Comparison of ENCODE assay signal across 9 cellular contexts in genomic region chr2:88170472-88170892, GRCh38. TPM values are rescaled to one million over a fixed set of nuclear protein-coding genes. Genes with fewer than 3 reads are reported as not detected.
A peak's percentile ranks its signal among the peaks of the same experiment; 100 is the strongest.
DNase-seq lines count a peak whose midpoint lies in the region; ATAC-seq and TF ChIP-seq lines count a peak whose summit lies in the region.
"Had no signal": no experiment of that assay in that cellular context is flagged by ENCODE, and none has a peak within 500 bp of the region (broad histone marks: within the 10 kb centered on the region; RNA-seq: fewer than 3 reads in every experiment).

No MANE protein-coding gene starts in this region.

- no peaks in the 10 kb centered on the region for H3K4me1 ChIP-seq in SK-N-SH (ENCODE audit: control insufficient read depth in 1 of 2, insufficient read depth in 2 of 2, low read depth in 1 of 2, low read length in 1 of 2)
- no peaks in the 10 kb centered on the region for H3K4me1 ChIP-seq in hepatocyte (ENCODE audit: insufficient read depth)

- H3K79me2 ChIP-seq in SK-N-SH (ENCODE audit: insufficient read depth), result no peaks in the 10 kb centered on the region
- H3K79me2 ChIP-seq in hepatocyte, result no peaks in the 10 kb centered on the region

- peak overlapping the region in 1 of 2 experiments; percentile 27; a peak in 2 of 4 replicates for H3K4me3 ChIP-seq in SK-N-SH (ENCODE audit: low read depth in 2 of 2, low read length in 1 of 2)
- peak overlapping the region; percentile 79 for H3K4me3 ChIP-seq in hepatocyte
- H3K4me3 ChIP-seq in skeletal muscle cell (ENCODE audit: low read depth, low read length), result peak overlapping the region; percentile 54

- H3K27ac ChIP-seq in SK-N-SH (ENCODE audit: low read depth in 2 of 2, low read length in 1 of 2) (no peak overlapping the region), hepatocyte (no peak overlapping the region)

- H4K20me1 ChIP-seq in SK-N-SH (ENCODE audit: insufficient read depth) (no peaks in the 10 kb centered on the region), hepatocyte (ENCODE audit: insufficient read depth, poor library complexity, severe bottlenecking) (no peaks in the 10 kb centered on the region)

- no peak for ATAC-seq in SK-N-SH treated with all-trans-retinoic acid at 6 μM for 48 hours
- ATAC-seq in activated naive CD4-positive, alpha-beta T cell treated with anti-CD3 and anti-CD28 coated beads, Interleukin-2, amount 50 U/mL, for 72 hours, result peak in 1 of 2 donors; percentile 9
- ATAC-seq in HG03095 (IDR thresholded peaks at IDR 0.05; ENCODE audit: unreplicated experiment), result no peak

- TF ChIP-seq EP300 in SK-N-SH (IDR thresholded peaks at IDR 0.05; ENCODE audit: borderline replicate concordance in 1 of 2, low read depth in 1 of 2, low read length in 1 of 2), result no peak

- H3K27me3 ChIP-seq in SK-N-SH (ENCODE audit: insufficient read depth), result no peaks in the 10 kb centered on the region; the same call in 1 of the 2 replicates
- H3K27me3 ChIP-seq in hepatocyte, result no peaks in the 10 kb centered on the region

- peak overlapping the region; percentile 29 to 77 for H3K27ac Mint-ChIP-seq in activated naive CD4-positive, alpha-beta T cell treated with anti-CD3 and anti-CD28 coated beads, Interleukin-2, amount 50 U/mL, for 72 hours

- H3K36me3 ChIP-seq in SK-N-SH (replicated peaks in 1 of 2; ENCODE audit: control insufficient read depth in 1 of 2, insufficient read depth in 2 of 2, low read length in 1 of 2) (no peaks in the 10 kb centered on the region), hepatocyte (replicated peaks; ENCODE audit: insufficient read depth, low read depth) (no peaks in the 10 kb centered on the region)

- peaks cover 0 to 5% of the 10 kb centered on the region in 2 donors for H3K9me3 Mint-ChIP-seq in activated naive CD4-positive, alpha-beta T cell treated with anti-CD3 and anti-CD28 coated beads, Interleukin-2, amount 50 U/mL, for 72 hours

- no peak for TF ChIP-seq RAD21 in SK-N-SH (IDR thresholded peaks at IDR 0.05; ENCODE audit: low read length)

- H3K9me2 ChIP-seq in SK-N-SH, result no peaks in the 10 kb centered on the region
- no peaks in the 10 kb centered on the region for H3K9me2 ChIP-seq in hepatocyte (replicated peaks; ENCODE audit: insufficient read depth)

- no peaks in the 10 kb centered on the region for H3K9me3 ChIP-seq in SK-N-SH
- H3K9me3 ChIP-seq in hepatocyte (ENCODE audit: low read depth), result no peaks in the 10 kb centered on the region

- DNase-seq in SK-N-SH (peak; percentile 39), hepatocyte (ENCODE audit: low spot score) (peak; percentile 44), skeletal muscle cell (ENCODE audit: low read depth) (no peak), NCI-H748 treated with DMSO at 0.1 percent for 48 hours (lab: John Stamatoyannopoulos, UW) (no peak), RPMI8226 (no peak)
- DNase-seq in activated naive CD4-positive, alpha-beta T cell treated with anti-CD3 and anti-CD28 coated beads, Interleukin-2, amount 50 U/mL, for 72 hours (ENCODE audit: low spot score in 2 of 2), result no peak

- no peak for TF ChIP-seq CTCF in SK-N-SH (IDR thresholded peaks at IDR 0.05)
- TF ChIP-seq CTCF in hepatocyte (IDR thresholded peaks at IDR 0.05; ENCODE audit: poor library complexity), result no peak

- H3F3A ChIP-seq in SK-N-SH (replicated peaks; ENCODE audit: insufficient read depth), result no peaks in the 10 kb centered on the region

- 48% methylated on average over 33 of the region's 37 CpGs for WGBS in SK-N-SH (ENCODE audit: low lambda C conversion rate)
- 26% methylated on average over 33 of the region's 37 CpGs for WGBS in hepatocyte (ENCODE audit: low lambda C conversion rate, missing lambda C conversion rate)

- POLR2A ChIA-PET in SK-N-SH (lab: Yijun Ruan, JAX), result no interaction called here

- H3K4me2 ChIP-seq in SK-N-SH (no peak overlapping the region), hepatocyte (peak overlapping the region; percentile 91)

- H2AFZ ChIP-seq in SK-N-SH (ENCODE audit: low read depth) (no peak overlapping the region), hepatocyte (peak overlapping the region; percentile 99)

- no peak overlapping the region for H3K9ac ChIP-seq in SK-N-SH

- peaks cover 0 to 7% of the 10 kb centered on the region in 2 donors for H3K36me3 Mint-ChIP-seq in activated naive CD4-positive, alpha-beta T cell treated with anti-CD3 and anti-CD28 coated beads, Interleukin-2, amount 50 U/mL, for 72 hours

- CTCF ChIA-PET in SK-N-SH (lab: Yijun Ruan, JAX), result interaction anchor here (1.5 to 3.0 kb wide), 3 partner anchors 11 to 284 kb away, joined by 6 to 12 read pairs (median 8); no protein-coding TSS in a partner anchor

TF ChIP-seq in SK-N-SH, 30 proteins besides CTCF, POLR2A, EP300 and RAD21:
- TF ChIP-seq MXI1 (IDR thresholded peaks at IDR 0.05; ENCODE audit: low read depth, low read length) (no peak), FOXJ3 (CRISPR knock-in tag; IDR thresholded peaks at IDR 0.05) (no peak), NRF1 (IDR thresholded peaks at IDR 0.05; ENCODE audit: low read depth, low read length) (no peak), EZH2phosphoT487 (IDR thresholded peaks at IDR 0.05; ENCODE audit: borderline replicate concordance, low read depth) (no peak), YY1 (IDR thresholded peaks at IDR 0.05; ENCODE audit: low read depth) (no peak)

TF ChIP-seq in SK-N-SH treated with all-trans-retinoic acid at 6 μM for 48 hours, 23 proteins besides CTCF, POLR2A, EP300 and RAD21:
- TF ChIP-seq TCF4 (CRISPR knock-in tag; IDR thresholded peaks at IDR 0.05; ENCODE audit: borderline replicate concordance) (no peak), ARNTL (CRISPR knock-in tag; IDR thresholded peaks at IDR 0.05; ENCODE audit: borderline replicate concordance, low read depth) (no peak), PATZ1 (CRISPR knock-in tag; IDR thresholded peaks at IDR 0.05; ENCODE audit: borderline replicate concordance) (no peak), ZNF70 (CRISPR knock-in tag; IDR thresholded peaks at IDR 0.05) (no peak), ZC3H10 (CRISPR knock-in tag; IDR thresholded peaks at IDR 0.05) (no peak)

RNA-seq across cellular contexts. Expression of gene THNSL2, which starts 0.3 kb away (rescaled TPM):
- not detected in 2 replicates for polyA plus RNA-seq in SK-N-SH (2012; rRNA removed)
- polyA plus RNA-seq in SK-N-SH (2012; cell fraction: cytosol; rRNA removed), result not detected in 2 replicates
- 0.05 and 0.13 TPM in 2 replicates for polyA plus RNA-seq in SK-N-SH (2012; cell fraction: nucleus; rRNA removed)
- total RNA-seq in activated naive CD4-positive, alpha-beta T cell treated with anti-CD3 and anti-CD28 coated beads, Interleukin-2, amount 50 U/mL, for 72 hours, result 1 to 10 TPM; 1.1 to 1.4 TPM
- 4.8 and 7.1 TPM in 2 replicates for total RNA-seq in hepatocyte
- 3.7 and 7.1 TPM in 2 replicates for polyA plus RNA-seq in hepatocyte

RNA-seq across cellular contexts. Expression of gene FABP1, which starts 42.6 kb away (rescaled TPM):
- polyA plus RNA-seq in SK-N-SH (2012; rRNA removed), result not detected in 2 replicates
- not detected in 2 replicates for polyA plus RNA-seq in SK-N-SH (2012; cell fraction: cytosol; rRNA removed)
- not detected in 2 replicates for polyA plus RNA-seq in SK-N-SH (2012; cell fraction: nucleus; rRNA removed)
- total RNA-seq in activated naive CD4-positive, alpha-beta T cell treated with anti-CD3 and anti-CD28 coated beads, Interleukin-2, amount 50 U/mL, for 72 hours, result not detected
- total RNA-seq in hepatocyte, result 165 and 244 TPM in 2 replicates
- 763 and 780 TPM in 2 replicates for polyA plus RNA-seq in hepatocyte
- total RNA-seq: T-helper 2 cell treated with Interferon-gamma antibody and Interleukin-4, amounts not matched to agents 100 ng/mL and 5 ng/mL, for 36 hours had no signal

Comparison
In these comparisons a context has a peak if more than half of its experiments do, and no peak if none do; other contexts are left out.
1. DNase-seq: peak in SK-N-SH (single experiment) and hepatocyte (single experiment); none in activated naive CD4-positive, alpha-beta T cell treated with anti-CD3 and anti-CD28 coated beads, Interleukin-2, amount 50 U/mL, for 72 hours (0 of 2), skeletal muscle cell (single experiment), NCI-H748 treated with DMSO at 0.1 percent for 48 hours (single experiment) and RPMI8226 (single experiment).
2. RNA of gene FABP1, which starts 42.6 kb away (total RNA-seq): 165 to 244 TPM in hepatocyte; not detected in activated naive CD4-positive, alpha-beta T cell treated with anti-CD3 and anti-CD28 coated beads, Interleukin-2, amount 50 U/mL, for 72 hours; every median in the first group is over 100 times any median in the second.